In the genomic region with DNA sequence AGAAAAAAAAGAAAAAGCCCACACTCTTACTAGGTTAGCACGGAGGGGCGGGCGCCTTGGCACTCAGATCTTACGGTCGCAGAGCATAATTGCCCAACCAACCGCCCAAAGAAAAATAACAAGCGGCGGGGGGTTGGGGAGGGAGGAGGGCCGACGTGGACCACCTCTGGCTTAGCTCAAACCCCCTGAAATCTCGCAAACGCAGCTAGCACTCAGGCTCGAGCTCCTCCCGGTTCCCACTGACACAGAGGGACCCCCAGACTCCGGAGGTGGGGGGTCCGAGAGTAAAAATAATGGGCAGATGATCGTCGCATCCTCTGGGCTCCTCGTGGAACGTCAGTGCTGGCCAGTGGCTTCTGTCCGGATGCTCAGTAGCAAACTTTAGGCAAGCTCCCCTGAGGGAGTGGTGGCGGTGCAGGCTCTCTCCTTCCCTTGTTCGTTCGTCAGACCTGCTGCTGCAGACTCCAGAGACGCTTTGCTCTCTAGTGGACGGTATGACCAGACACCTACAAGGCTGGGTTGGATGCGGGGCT, we compare ENCODE assay signal across 11 cellular contexts. TPM values are rescaled to one million over a fixed set of nuclear protein-coding genes. Genes with fewer than 3 reads are reported as not detected.
A peak's percentile ranks its signal among the peaks of the same experiment; 100 is the strongest.
DNase-seq lines count a peak whose midpoint lies in the region; ATAC-seq and TF ChIP-seq lines count a peak whose summit lies in the region.
"Had no signal": no experiment of that assay in that cellular context is flagged by ENCODE, and none has a peak within 500 bp of the region (broad histone marks: within the 10 kb centered on the region; RNA-seq: fewer than 3 reads in every experiment).

No MANE protein-coding gene starts in this region.

- peak overlapping the region; percentile 81 to 87 for H3K4me3 Mint-ChIP-seq in stimulated activated naive CD8-positive, alpha-beta T cell treated with anti-CD3 and anti-CD28 coated beads, Interleukin-15, amount 100 ng/mL, for 72 hours

- no peak for ATAC-seq in stimulated activated naive CD8-positive, alpha-beta T cell treated with anti-CD3 and anti-CD28 coated beads, Interleukin-15, amount 100 ng/mL, for 72 hours
- ATAC-seq in stimulated activated naive CD8-positive, alpha-beta T cell treated with anti-CD3 and anti-CD28 coated beads, Interleukin-15, Interleukin-2, amounts not matched to agents 100 U/mL and 50 U/mL, for 24 hours, result no peak
- ATAC-seq in HG02763 (IDR thresholded peaks at IDR 0.05; ENCODE audit: unreplicated experiment) (no peak), GM21381 (IDR thresholded peaks at IDR 0.05; ENCODE audit: unreplicated experiment) (no peak)

- no peaks in the 10 kb centered on the region for H3K9me3 ChIP-seq in SJCRH30 (replicated peaks)

- H3K9me3 Mint-ChIP-seq in stimulated activated naive CD8-positive, alpha-beta T cell treated with anti-CD3 and anti-CD28 coated beads, Interleukin-15, amount 100 ng/mL, for 72 hours, result peaks cover 0 to 6% of the 10 kb centered on the region in 2 donors

- H3K4me1 Mint-ChIP-seq in stimulated activated naive CD8-positive, alpha-beta T cell treated with anti-CD3 and anti-CD28 coated beads, Interleukin-15, amount 100 ng/mL, for 72 hours, result peaks cover 26% of the 10 kb centered on the region

- H3K27ac ChIP-seq in adipose tissue (ENCODE audit: low read depth, low read length), result peak overlapping the region; percentile 28
- H3K27ac ChIP-seq in SJCRH30, result no peak overlapping the region

- intact Hi-C loops in lower leg skin (cut with DNase I; ENCODE audit: low total_unique reads), result no loop called here

- H3K27me3 Mint-ChIP-seq in stimulated activated naive CD8-positive, alpha-beta T cell treated with anti-CD3 and anti-CD28 coated beads, Interleukin-15, amount 100 ng/mL, for 72 hours, result no peaks in the 10 kb centered on the region

- no peak for TF ChIP-seq POLR2A in lower leg skin (IDR thresholded peaks at IDR 0.05)

- no peak overlapping the region for H3K27ac Mint-ChIP-seq in stimulated activated naive CD8-positive, alpha-beta T cell treated with anti-CD3 and anti-CD28 coated beads, Interleukin-15, amount 100 ng/mL, for 72 hours

- H3K4me3 ChIP-seq in lower leg skin (ENCODE audit: low read depth, poor library complexity, severe bottlenecking) (no peak overlapping the region), SJCRH30 (no peak overlapping the region)

- no peaks in the 10 kb centered on the region for H3K4me1 ChIP-seq in SJCRH30

- no peak for TF ChIP-seq CTCF in lower leg skin (IDR thresholded peaks at IDR 0.05)

- no peaks in the 10 kb centered on the region for H3K27me3 ChIP-seq in SJCRH30

- no peak for DNase-seq in stimulated activated naive CD8-positive, alpha-beta T cell treated with anti-CD3 and anti-CD28 coated beads, Interleukin-15, amount 100 ng/mL, for 72 hours
- DNase-seq in stimulated activated naive CD8-positive, alpha-beta T cell treated with anti-CD3 and anti-CD28 coated beads, Interleukin-15, Interleukin-2, amounts not matched to agents 100 U/mL and 50 U/mL, for 24 hours, result no peak
- DNase-seq in medulla oblongata (ENCODE audit: extremely low spot score) (peak; percentile 26), lower leg skin (ENCODE audit: low spot score in 2 of 2) (no peak), SJCRH30 (no peak)

- no peaks in the 10 kb centered on the region for H3K36me3 ChIP-seq in SJCRH30

- WGBS in adipose tissue, 3 donors, result 17 to 48% (median 24%) methylated on average over 27 of the region's 27 CpGs
- WGBS in lower leg skin, 2 donors, result 43 to 48% methylated on average over 26 to 27 of the region's 27 CpGs

RNA-seq across cellular contexts. Expression of a gene that starts 12.0 kb away (rescaled TPM):
- polyA plus RNA-seq in adipose tissue, result under 1 TPM in 2 of 3 donors, not detected in 1; 0.10 to 0.67 TPM
- not detected for total RNA-seq in lower leg skin
- not detected in 2 replicates for total RNA-seq in SJCRH30 (2014; rRNA removed; shearing (Covaris generic))
- total RNA-seq: GM12878; kidney epithelial cell; T-helper 2 cell treated with Interferon-gamma antibody and Interleukin-4, amounts not matched to agents 100 ng/mL and 5 ng/mL, for 36 hours had no signal

RNA-seq across cellular contexts. Expression of a gene that starts 13.4 kb away (rescaled TPM):
- 10 to 100 TPM in 1 of 3 donors, 1 to 10 TPM in 2; 5.6 to 59.0 (median 7.0) TPM for polyA plus RNA-seq in adipose tissue
- 1 to 10 TPM; 2.2 to 4.6 (median 3.5) TPM for total RNA-seq in lower leg skin
- 0.35 and 0.36 TPM in 2 replicates for total RNA-seq in SJCRH30 (2014; rRNA removed; shearing (Covaris generic))

RNA-seq across cellular contexts. Expression of a gene that starts 31.0 kb away (rescaled TPM):
- polyA plus RNA-seq in adipose tissue, result 100 to 1,000 TPM in 2 of 3 donors, 10 to 100 TPM in 1; 72.0 to 134 (median 132) TPM
- total RNA-seq in lower leg skin, result 100 to 1,000 TPM in 2 of 4 donors, 10 to 100 TPM in 2; 64.8 to 108 (median 99.9) TPM
- total RNA-seq in SJCRH30 (2014; rRNA removed; shearing (Covaris generic)), result 61.5 and 69.9 TPM in 2 replicates

RNA-seq across cellular contexts. Expression of a gene that starts 50.2 kb away (rescaled TPM):
- polyA plus RNA-seq in adipose tissue, result 1 to 10 TPM in 1 of 3 donors, under 1 TPM in 1, not detected in 1; 0.15 to 9.2 TPM
- total RNA-seq in lower leg skin, result under 1 TPM in 2 of 4 donors, not detected in 2; 0.84 to 0.98 TPM
- total RNA-seq in SJCRH30 (2014; rRNA removed; shearing (Covaris generic)), result 0.02 and 0.03 TPM in 2 replicates
- total RNA-seq: kidney epithelial cell; T-helper 2 cell treated with Interferon-gamma antibody and Interleukin-4, amounts not matched to agents 100 ng/mL and 5 ng/mL, for 36 hours had no signal
